8 cellular contexts compared by ENCODE assay signal in the genomic region with DNA sequence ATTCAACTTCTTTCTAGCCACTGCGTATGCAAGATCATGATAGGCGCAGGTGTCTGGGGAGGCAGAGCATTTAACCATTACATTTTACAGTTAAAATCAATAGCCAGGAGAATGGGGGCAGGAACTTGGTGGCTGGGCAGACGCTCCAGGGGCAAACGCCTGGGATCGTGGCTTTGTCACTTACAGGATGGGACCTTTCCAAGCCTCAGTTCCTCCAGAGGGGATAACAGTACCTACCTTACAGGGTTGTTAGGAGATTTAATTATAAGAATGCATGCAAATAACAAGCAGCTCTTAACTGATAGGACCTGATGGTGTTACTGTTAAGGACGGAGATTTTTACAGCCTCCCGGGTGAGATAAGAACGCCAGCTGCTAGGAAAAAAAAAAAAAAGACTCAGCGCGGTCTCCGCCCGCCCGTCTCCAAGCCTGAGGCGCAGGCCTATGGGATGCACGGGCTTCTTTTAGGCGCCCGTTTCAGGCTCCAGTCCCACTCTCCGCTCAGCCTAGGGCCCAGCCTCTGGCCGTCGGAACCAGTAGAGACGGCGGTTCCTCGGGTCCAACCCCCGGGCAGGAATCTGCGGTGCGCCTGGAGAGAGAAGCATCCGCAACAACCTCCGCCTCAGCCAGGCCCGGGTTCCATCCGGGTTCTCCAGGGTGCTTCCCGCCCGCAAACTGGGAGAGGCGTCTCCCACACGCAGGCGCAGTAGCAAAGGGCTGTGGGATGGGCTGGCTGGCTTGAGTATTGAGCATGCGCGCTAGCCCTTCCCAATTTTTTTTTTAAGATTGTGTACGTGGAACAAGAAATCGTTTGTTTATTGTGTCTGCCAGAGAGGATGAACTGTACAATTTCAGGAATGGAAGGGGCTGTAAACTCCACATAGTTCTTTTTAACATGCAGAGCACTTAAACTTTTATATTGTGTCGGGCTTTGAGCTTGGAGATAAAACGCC. TPM values are rescaled to one million over a fixed set of nuclear protein-coding genes. Genes with fewer than 3 reads are reported as not detected.
A peak's percentile ranks its signal among the peaks of the same experiment; 100 is the strongest.
DNase-seq lines count a peak whose midpoint lies in the region; ATAC-seq lines count a peak whose summit lies in the region.

TSS of gene FAM200C (minus strand) at position 653 of the 952 bp plus-strand sequence. CDS start 4,564 bp downstream, outside the sequence.

- H4K91ac ChIP-seq in mesenchymal stem cell (ENCODE audit: low read length), result peak within 1 kb of the TSS; percentile 70

- peak; percentile 76 for ATAC-seq in GM21367 (IDR thresholded peaks at IDR 0.05; ENCODE audit: unreplicated experiment)
- peak; percentile 81 for ATAC-seq in effector memory CD8-positive, alpha-beta T cell (replicated peaks)

- peaks cover 7 to 21% of the 10 kb centered on the region in 2 donors for H3K4me1 Mint-ChIP-seq in effector memory CD8-positive, alpha-beta T cell (ENCODE audit: low read depth in 2 of 2)

- H3K4me3 Mint-ChIP-seq in effector memory CD8-positive, alpha-beta T cell, result peak within 1 kb of the TSS; percentile 89 to 94

- H2BK120ac ChIP-seq in mesenchymal stem cell (ENCODE audit: low read depth, low read length), result peak within 1 kb of the TSS; percentile 95

- H3K9me3 ChIP-seq in mesenchymal stem cell (ENCODE audit: control insufficient read depth, low read length), result no peaks in the 10 kb centered on the region

- H3K18ac ChIP-seq in mesenchymal stem cell (ENCODE audit: low read depth in 1 of 2, low read length in 2 of 2), result peak within 1 kb of the TSS; percentile 93 to 96

- H2AK5ac ChIP-seq in mesenchymal stem cell (ENCODE audit: low read length, severe bottlenecking), result peak within 1 kb of the TSS; percentile 98

- H3K27me3 ChIP-seq in mesenchymal stem cell (ENCODE audit: control insufficient read depth in 1 of 2, insufficient read depth in 1 of 2, low read length in 2 of 2), result no peaks in the 10 kb centered on the region

- H2BK5ac ChIP-seq in mesenchymal stem cell (ENCODE audit: low read depth, low read length, poor library complexity, severe bottlenecking), result peak within 1 kb of the TSS; percentile 46

- H2BK15ac ChIP-seq in mesenchymal stem cell (ENCODE audit: low read depth, poor library complexity, severe bottlenecking), result no peak within 1 kb of the TSS

- no peak within 1 kb of the TSS for H2AFZ ChIP-seq in mesenchymal stem cell (ENCODE audit: low read depth, low read length)

- peak within 1 kb of the TSS; percentile 91 for H3K27ac ChIP-seq in mesenchymal stem cell (ENCODE audit: low read length, poor library complexity, severe bottlenecking)

- peak within 1 kb of the TSS; percentile 78 to 97 for H3K4me3 ChIP-seq in mesenchymal stem cell (ENCODE audit: insufficient read depth in 1 of 2, low read depth in 1 of 2, low read length in 2 of 2)

- H3K27ac Mint-ChIP-seq in effector memory CD8-positive, alpha-beta T cell, result peak within 1 kb of the TSS; percentile 91 to 94

- H3K14ac ChIP-seq in mesenchymal stem cell (ENCODE audit: low read length in 2 of 2), result peak within 1 kb of the TSS; percentile 76 to 98

- peaks cover 1% of the 10 kb centered on the region for H3K4me1 ChIP-seq in mesenchymal stem cell (ENCODE audit: control insufficient read depth, insufficient read depth, low read depth, low read length)

- DNase-seq in COR-L47 (lab: John Stamatoyannopoulos, UW), result peak; percentile 91
- DNase-seq in HT-29 (ENCODE audit: low spot score), result peak; percentile 93
- DNase-seq in NK-92 (lab: John Stamatoyannopoulos, UW; ENCODE audit: unreplicated experiment), result peak; percentile 24
- DNase-seq in activated CD8-positive, alpha-beta memory T cell treated with anti-CD3 and anti-CD28 coated beads for 4 hours (ENCODE audit: low read depth in 2 of 2), result peak; percentile 27
- DNase-seq in effector memory CD8-positive, alpha-beta T cell, result peak; percentile 29 to 40 (median 30)
- DNase-seq in mesenchymal stem cell, result peak; percentile 96
- DNase-seq in stimulated activated CD8-positive, alpha-beta memory T cell treated with anti-CD3 and anti-CD28 coated beads, Interleukin-12 subunit alpha, Interleukin-12 subunit beta, amount 100 ng/mL, for 24 hours (ENCODE audit: extremely low read depth), result peak; percentile 39

- 2% methylated on average over 39 of the region's 41 CpGs for WGBS in mesenchymal stem cell

- peak within 1 kb of the TSS; percentile 90 to 93 for H3K4ac ChIP-seq in mesenchymal stem cell (ENCODE audit: low read depth in 1 of 2, low read length in 2 of 2)

- H4K8ac ChIP-seq in mesenchymal stem cell (ENCODE audit: low read length), result peak within 1 kb of the TSS; percentile 91

- no peaks in the 10 kb centered on the region for H3K9me3 Mint-ChIP-seq in effector memory CD8-positive, alpha-beta T cell

- peaks cover 41% of the 10 kb centered on the region for H3K36me3 Mint-ChIP-seq in effector memory CD8-positive, alpha-beta T cell (ENCODE audit: insufficient read depth)

- H3K9ac ChIP-seq in mesenchymal stem cell (ENCODE audit: low read length), result peak within 1 kb of the TSS; percentile 97

- H2BK12ac ChIP-seq in mesenchymal stem cell (ENCODE audit: low read length in 2 of 2), result no peak within 1 kb of the TSS

- H3K79me1 ChIP-seq in mesenchymal stem cell (replicated peaks; ENCODE audit: low read length, poor library complexity, severe bottlenecking), result peaks cover 11% of the 10 kb centered on the region

- H3K36me3 ChIP-seq in mesenchymal stem cell (ENCODE audit: control insufficient read depth in 1 of 2, insufficient read depth in 2 of 2, low read depth in 1 of 2, low read length in 2 of 2), result peaks cover 11 to 40% of the 10 kb centered on the region in 2 experiments

- no peaks in the 10 kb centered on the region for H3K27me3 Mint-ChIP-seq in effector memory CD8-positive, alpha-beta T cell

- peak within 1 kb of the TSS; percentile 78 for H3K4me2 ChIP-seq in mesenchymal stem cell (ENCODE audit: low read length, poor library complexity, severe bottlenecking)

- peak within 1 kb of the TSS in 1 of 2 experiments; percentile 56 for H3K23ac ChIP-seq in mesenchymal stem cell (ENCODE audit: low read length in 2 of 2)

RNA-seq across cellular contexts. Expression of gene FAM200C, which starts in this region (rescaled TPM):
- 0.91 and 1.2 TPM in 2 replicates for total RNA-seq in HT-29 (2014; rRNA removed; shearing (Covaris generic))
- polyA plus RNA-seq in mesenchymal stem cell (2013, experiment 1 of 2), result 1.2 TPM
- 1.3 TPM for polyA plus RNA-seq in mesenchymal stem cell (2013, experiment 2 of 2)

Comparison
In these comparisons a context has a peak if more than half of its experiments do, and no peak if none do; other contexts are left out.
1. Peak in every context shown above with its lines: DNase-seq, ATAC-seq, H3K4me3 ChIP-seq and H3K27ac ChIP-seq.
2. DNase-seq: peak in every context shown above with its lines; median percentile 96 in mesenchymal stem cell; 93 in HT-29; 91 in COR-L47; 39 in stimulated activated CD8-positive, alpha-beta memory T cell treated with anti-CD3 and anti-CD28 coated beads, Interleukin-12 subunit alpha, Interleukin-12 subunit beta, amount 100 ng/mL, for 24 hours; 30 in effector memory CD8-positive, alpha-beta T cell; 27 in activated CD8-positive, alpha-beta memory T cell treated with anti-CD3 and anti-CD28 coated beads for 4 hours; 24 in NK-92.